21 cellular contexts compared by ENCODE assay signal in genomic region chr18:677951-678363, GRCh38. TPM values are rescaled to one million over a fixed set of nuclear protein-coding genes. Genes with fewer than 3 reads are reported as not detected.
DNase-seq lines count a peak whose midpoint lies in the region; ATAC-seq, FAIRE-seq and TF ChIP-seq lines count a peak whose summit lies in the region.
"Had no signal": no experiment of that assay in that cellular context is flagged by ENCODE, and none has a peak within 500 bp of the region (broad histone marks: within the 10 kb centered on the region; RNA-seq: fewer than 3 reads in every experiment).

No MANE protein-coding gene starts in this region.

- no peak for TF ChIP-seq CTCF in adrenal gland (IDR thresholded peaks at IDR 0.05)
- TF ChIP-seq CTCF in ascending aorta (IDR thresholded peaks at IDR 0.05), result no peak

- peaks cover 0 to 5% of the 10 kb centered on the region in 2 donors for H3K4me1 ChIP-seq in adrenal gland (replicated peaks in 1 of 2)
- no peaks in the 10 kb centered on the region for H3K4me1 ChIP-seq in ascending aorta
- H3K4me1 ChIP-seq: vagina had no signal

- DNase-seq in stimulated activated CD4-positive, alpha-beta T cell treated with anti-CD3 and anti-CD28 coated beads, Interleukin-1b, Interleukin-23, amount 100 ng/mL, for 48 hours, result peak; percentile 19
- DNase-seq in stimulated activated CD4-positive, alpha-beta T cell treated with anti-CD3 and anti-CD28 coated beads, Interleukin-4, amount 100 ng/mL, for 4 hours, result no peak
- DNase-seq in adrenal gland (peak in 6 of 7 donors; percentile 56 to 85 (median 68)), islet precursor cell (peak; percentile 29), urothelium cell line (ENCODE audit: low spot score) (no peak), ascending aorta (ENCODE audit: low spot score in 2 of 2) (no peak), NCI-H2081 (lab: John Stamatoyannopoulos, UW) (no peak)
- DNase-seq: activated effector memory CD4-positive, alpha-beta T cell treated with anti-CD3 and anti-CD28 coated beads, Interleukin-2, amount 50 U/mL, for 16 hours; CD8-positive, alpha-beta T cell; GOT3; left colon; NCI-H2081 treated with DMSO at 0.1 percent for 48 hours; NCI-H526 treated with DMSO at 0.1 percent for 48 hours; right lobe of liver; stomach; T-helper 17 cell had no signal

- H3K27ac ChIP-seq in adrenal gland (peak overlapping the region in 2 of 5 donors; percentile 21 to 31), ascending aorta (no peak overlapping the region)
- H3K27ac ChIP-seq: coronary artery, right lobe of liver, stomach, vagina had no signal

- TF ChIP-seq POLR2A in adrenal gland (IDR thresholded peaks at IDR 0.05), result no peak

- FAIRE-seq in urothelium cell line (lab: Jason Lieb, UNC), result peak; percentile 72
- FAIRE-seq: GM18507 had no signal

- H3K36me3 ChIP-seq in adrenal gland (replicated peaks in 1 of 2) (peaks cover 0 to 43% of the 10 kb centered on the region in 2 donors), ascending aorta (peaks cover 20 to 71% of the 10 kb centered on the region in 2 donors)

- no peak for ATAC-seq in HG02973 (IDR thresholded peaks at IDR 0.05; ENCODE audit: unreplicated experiment)
- ATAC-seq: CD8-positive, alpha-beta T cell; gastroesophageal sphincter; left colon; right lobe of liver; T-helper 17 cell had no signal

- intact Hi-C loops in adrenal gland (cut with DNase I) (no loop called here), ascending aorta (cut with DNase I) (no loop called here)

- H3K9me3 ChIP-seq in adrenal gland (replicated peaks in 1 of 3), result no peaks in the 10 kb centered on the region
- H3K9me3 ChIP-seq in ascending aorta, result no peaks in the 10 kb centered on the region
- H3K9me3 ChIP-seq: gastroesophageal sphincter, right lobe of liver, stomach, vagina had no signal

- no peaks in the 10 kb centered on the region for H3K27me3 ChIP-seq in adrenal gland
- no peaks in the 10 kb centered on the region for H3K27me3 ChIP-seq in ascending aorta
- H3K27me3 ChIP-seq: gastroesophageal sphincter, right lobe of liver, stomach, vagina had no signal

- 49 to 57% (median 53%) methylated on average over 11 to 13 of the region's 13 CpGs for WGBS in adrenal gland, 4 donors

- H3K4me3 ChIP-seq in adrenal gland (no peak overlapping the region), ascending aorta (no peak overlapping the region)
- H3K4me3 ChIP-seq: coronary artery, gastroesophageal sphincter, right lobe of liver, stomach, vagina had no signal

RNA-seq across cellular contexts. Expression of gene TYMS, which starts 20.5 kb away (rescaled TPM):
- total RNA-seq in adrenal gland (1 to 10 TPM in 7 of 8 donors, not detected in 1; 2.9 to 5.8 (median 3.8) TPM), ascending aorta (0.53 TPM)
- 1 to 10 TPM in 2 of 3 donors, under 1 TPM in 1; 0.32 to 7.1 (median 1.1) TPM for polyA plus RNA-seq in adrenal gland

RNA-seq across cellular contexts. Expression of gene ENOSF1, which starts 34.5 kb away (rescaled TPM):
- total RNA-seq in adrenal gland, result 100 to 1,000 TPM in 3 of 8 donors, 10 to 100 TPM in 5; 50.8 to 137 (median 80.8) TPM
- 100 to 1,000 TPM in 2 of 3 donors, 10 to 100 TPM in 1; 67.1 to 196 (median 195) TPM for polyA plus RNA-seq in adrenal gland
- total RNA-seq in ascending aorta, result 178 TPM

Comparison
In these comparisons a context has a peak if more than half of its experiments do, and no peak if none do; other contexts are left out.
1. DNase-seq: peak in stimulated activated CD4-positive, alpha-beta T cell treated with anti-CD3 and anti-CD28 coated beads, Interleukin-1b, Interleukin-23, amount 100 ng/mL, for 48 hours (single experiment), adrenal gland (6 of 7) and islet precursor cell (single experiment); none in stimulated activated CD4-positive, alpha-beta T cell treated with anti-CD3 and anti-CD28 coated beads, Interleukin-4, amount 100 ng/mL, for 4 hours (0 of 2), urothelium cell line (single experiment), ascending aorta (0 of 2) and NCI-H2081 (0 of 2).